In genomic region chr1:162818136-162818535, GRCh38 we compare ENCODE assay signal across 15 cellular contexts. TPM values are rescaled to one million over a fixed set of nuclear protein-coding genes. Genes with fewer than 3 reads are reported as not detected.
"Had no signal": no experiment of that assay in that cellular context is flagged by ENCODE, and none has a peak within 500 bp of the region (broad histone marks: within the 10 kb centered on the region; RNA-seq: fewer than 3 reads in every experiment).

No MANE protein-coding gene starts in this region.

RNA-seq across cellular contexts. Expression of gene CCDC190, which starts 42.8 kb away (rescaled TPM):
- total RNA-seq: naive thymus-derived CD8-positive, alpha-beta T cell; natural killer cell; natural killer cell treated with Interleukin-12 subunit alpha and Interleukin-12 subunit beta and Interleukin-15 and Interleukin-18, amount 100 ng/mL, for 72 hours; neural crest cell; omental fat pad; ovary; pancreas; psoas muscle; renal cortical epithelial cell; right lobe of liver; sigmoid colon; smooth muscle cell; spleen had no signal
- polyA plus RNA-seq: naive thymus-derived CD8-positive, alpha-beta T cell; neural cell; pancreas; sigmoid colon; small intestine; smooth muscle cell; spleen had no signal
